Comparison of ENCODE assay signal across 28 cellular contexts in genomic region chr16:60059141-60059540, GRCh38.
"Had no signal": no experiment of that assay in that cellular context is flagged by ENCODE, and none has a peak within 500 bp of the region (broad histone marks: within the 10 kb centered on the region; RNA-seq: fewer than 3 reads in every experiment).

No MANE protein-coding gene starts in this region.

- H3K27me3 ChIP-seq: colonic mucosa, esophagus muscularis mucosa, esophagus squamous epithelium, foreskin keratinocyte, gastrocnemius medialis, gastroesophageal sphincter, heart left ventricle, heart right ventricle had no signal

- H3K36me3 ChIP-seq: colonic mucosa, esophagus muscularis mucosa, esophagus squamous epithelium, gastrocnemius medialis, gastroesophageal sphincter, heart left ventricle, heart right ventricle had no signal

- DNase-seq: colonic mucosa; cortex of kidney; dermis blood vessel endothelial cell; dorsolateral prefrontal cortex; effector CD4-positive, alpha-beta T cell; effector CD8-positive, alpha-beta T cell; effector memory CD4-positive, alpha-beta T cell; effector memory CD8-positive, alpha-beta T cell; endodermal cell; erythroblast; esophagus squamous epithelium; foreskin fibroblast; foreskin keratinocyte; foreskin melanocyte; gastrocnemius medialis; glutamatergic neuron; head of caudate nucleus; heart left ventricle; heart right ventricle had no signal

- H3K9me3 ChIP-seq: colonic mucosa, esophagus muscularis mucosa, esophagus squamous epithelium, gastrocnemius medialis, gastroesophageal sphincter had no signal

- H3K4me3 ChIP-seq: colonic mucosa, coronary artery, dorsolateral prefrontal cortex, esophagus muscularis mucosa, esophagus squamous epithelium, gastrocnemius medialis, gastroesophageal sphincter, heart left ventricle, heart right ventricle had no signal

- H3K4me1 ChIP-seq: colonic mucosa, foreskin keratinocyte, gastrocnemius medialis, heart left ventricle had no signal

- FAIRE-seq: colon, endometrium, endothelial cell of umbilical vein, frontal cortex had no signal

- ATAC-seq: effector memory CD8-positive, alpha-beta T cell; esophagus mucosa; foreskin keratinocyte; gastrocnemius medialis; gastroesophageal sphincter; heart left ventricle; heart right ventricle had no signal

- H3K27ac ChIP-seq: colonic mucosa, coronary artery, dorsolateral prefrontal cortex, epithelial cell of prostate, esophagus muscularis mucosa, esophagus squamous epithelium, foreskin keratinocyte, gastrocnemius medialis, gastroesophageal sphincter, heart left ventricle, heart right ventricle had no signal
